ENCODE assay signal across 13 cellular contexts in the genomic region with DNA sequence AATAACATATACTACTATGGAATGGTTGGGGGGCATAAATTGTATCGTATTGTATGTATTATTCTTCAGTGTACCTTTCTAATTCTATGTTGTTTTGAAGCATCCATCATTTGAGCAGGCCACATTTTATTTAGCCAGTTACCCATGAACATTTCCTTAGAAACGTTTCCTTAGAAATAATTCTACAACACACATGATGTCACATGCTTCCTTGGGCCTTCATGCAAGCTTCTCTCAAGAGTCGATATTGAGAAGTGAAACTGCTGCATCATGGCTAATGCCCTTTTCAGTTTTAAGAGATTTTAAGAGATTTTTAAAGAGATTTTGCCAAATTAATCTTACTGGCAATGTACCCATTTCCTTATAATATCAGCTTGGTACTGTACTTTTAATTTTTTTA.
DNase-seq lines count a peak whose midpoint lies in the region; ATAC-seq and TF ChIP-seq lines count a peak whose summit lies in the region.
"Had no signal": no experiment of that assay in that cellular context is flagged by ENCODE, and none has a peak within 500 bp of the region (broad histone marks: within the 10 kb centered on the region; RNA-seq: fewer than 3 reads in every experiment).

No MANE protein-coding gene starts in this region.

- H3K4me1 ChIP-seq in mesendoderm (ENCODE audit: control insufficient read depth, low read depth, low read length) = no peaks in the 10 kb centered on the region
- peaks cover 8% of the 10 kb centered on the region; the same call in 1 of the 2 replicates for H3K4me1 ChIP-seq in SJCRH30
- no peaks in the 10 kb centered on the region for H3K4me1 ChIP-seq in CD8-positive, alpha-beta memory T cell (ENCODE audit: insufficient read depth, low read length)
- H3K4me1 ChIP-seq: ascending aorta had no signal

- H3K79me1 ChIP-seq in mesendoderm (ENCODE audit: low read length) = no peaks in the 10 kb centered on the region

- no peak overlapping the region for H3K27ac Mint-ChIP-seq in CD8-positive, alpha-beta memory T cell
- H3K27ac Mint-ChIP-seq: endodermal cell; T-helper 1 cell treated with Interleukin-12 subunit alpha and Interleukin-12 subunit beta and Interleukin-4 antibody, amounts not matched to agents 30 μg/mL and 1 μg/mL, for 36 hours had no signal

- WGBS in mesendoderm (ENCODE audit: extremely low coverage, insufficient coverage, low lambda C conversion rate) = no CpG with 5 or more reads among the region's 3 CpGs

- no peaks in the 10 kb centered on the region for H3K9me3 Mint-ChIP-seq in CD8-positive, alpha-beta memory T cell

- no peak overlapping the region for H3K56ac ChIP-seq in mesendoderm (ENCODE audit: low read length)

- no peak overlapping the region for H3K23ac ChIP-seq in mesendoderm (ENCODE audit: low read length)

- no peak overlapping the region for H3K4me2 ChIP-seq in mesendoderm (ENCODE audit: low read length)

- H3K27me3 ChIP-seq in mesendoderm (ENCODE audit: insufficient read depth, low read length, poor library complexity) (no peaks in the 10 kb centered on the region), SJCRH30 (no peaks in the 10 kb centered on the region), dorsolateral prefrontal cortex (peaks cover 0 to 7% (median 0%) of the 10 kb centered on the region in 45 donors)
- H3K27me3 ChIP-seq in CD8-positive, alpha-beta memory T cell (ENCODE audit: insufficient read depth, low read length, poor library complexity, severe bottlenecking) = no peaks in the 10 kb centered on the region
- H3K27me3 ChIP-seq: ascending aorta had no signal

- H3K36me3 ChIP-seq in mesendoderm (ENCODE audit: control insufficient read depth, insufficient read depth, low read length) (no peaks in the 10 kb centered on the region), SJCRH30 (no peaks in the 10 kb centered on the region)
- no peaks in the 10 kb centered on the region for H3K36me3 ChIP-seq in CD8-positive, alpha-beta memory T cell (ENCODE audit: insufficient read depth, low read length)
- H3K36me3 ChIP-seq: ascending aorta had no signal

- intact Hi-C loops in dorsolateral prefrontal cortex (cut with DNase I) = no loop called here

- H2BK5ac ChIP-seq in mesendoderm (ENCODE audit: low read length) = no peak overlapping the region

- no peaks in the 10 kb centered on the region for H3K9me3 ChIP-seq in SJCRH30 (replicated peaks)
- no peaks in the 10 kb centered on the region for H3K9me3 ChIP-seq in CD8-positive, alpha-beta memory T cell (ENCODE audit: low read length)
- H3K9me3 ChIP-seq: ascending aorta had no signal

- H2AK5ac ChIP-seq in mesendoderm (ENCODE audit: low read length) = no peak overlapping the region

- no peak overlapping the region for H2BK15ac ChIP-seq in mesendoderm (replicated peaks; ENCODE audit: low read depth)

- CTCF ChIA-PET in CD8-positive, alpha-beta memory T cell (lab: Charles Lee) = no interaction called here

- no peak overlapping the region for H3K18ac ChIP-seq in mesendoderm (ENCODE audit: low read length)

- H4K8ac ChIP-seq in mesendoderm (ENCODE audit: low read depth, low read length) = no peak overlapping the region

- peaks cover 0 to 4% of the 10 kb centered on the region in 2 donors for H3K27me3 Mint-ChIP-seq in CD8-positive, alpha-beta memory T cell

- H3K27ac ChIP-seq in mesendoderm (ENCODE audit: low read depth, low read length) = no peak overlapping the region
- no peak overlapping the region for H3K27ac ChIP-seq in SJCRH30
- no peak overlapping the region for H3K27ac ChIP-seq in CD8-positive, alpha-beta memory T cell (ENCODE audit: low read depth, low read length)
- no peak overlapping the region for H3K27ac ChIP-seq in dorsolateral prefrontal cortex
- H3K27ac ChIP-seq: ascending aorta had no signal

- H2BK120ac ChIP-seq in mesendoderm (ENCODE audit: low read depth, low read length) = no peak overlapping the region

- DNase-seq in GM12865 (ENCODE audit: low read depth) = peak; percentile 88
- peak; percentile 60 for DNase-seq in germinal center (ENCODE audit: low spot score)
- no peak for DNase-seq in mesendoderm
- DNase-seq in SJCRH30 = no peak
- no peak for DNase-seq in CD8-positive, alpha-beta memory T cell
- DNase-seq in dorsolateral prefrontal cortex = no peak
- DNase-seq: C1 segment of cervical spinal cord, endodermal cell, KG1 had no signal

- H3K4ac ChIP-seq in mesendoderm (ENCODE audit: low read depth, low read length) = no peak overlapping the region

- no peaks in the 10 kb centered on the region for H3K36me3 Mint-ChIP-seq in CD8-positive, alpha-beta memory T cell

- peaks cover 0 to 13% (median 0%) of the 10 kb centered on the region in 3 donors for H3K4me1 Mint-ChIP-seq in CD8-positive, alpha-beta memory T cell

- H3K79me2 ChIP-seq in mesendoderm (ENCODE audit: control insufficient read depth, insufficient read depth, low read length) = no peaks in the 10 kb centered on the region

- TF ChIP-seq CTCF in GM12865 (IDR thresholded peaks at IDR 0.05; ENCODE audit: insufficient read depth, low read depth, low read length, missing control alignments) (no peak), dorsolateral prefrontal cortex (IDR thresholded peaks at IDR 0.05 in 54 of 56, conservative IDR thresholded peaks at IDR 0.05 in 2 of 56; ENCODE audit: low read depth in 1 of 56, partially characterized antibody in 56 of 56) (no peak)

- POLR2A ChIA-PET in CD8-positive, alpha-beta memory T cell (lab: Charles Lee) = no interaction called here

- H4K5ac ChIP-seq in mesendoderm (ENCODE audit: low read length) = no peak overlapping the region

- H3K4me3 Mint-ChIP-seq in CD8-positive, alpha-beta memory T cell = no peak overlapping the region
- H3K4me3 Mint-ChIP-seq: endodermal cell; T-helper 1 cell treated with Interleukin-12 subunit alpha and Interleukin-12 subunit beta and Interleukin-4 antibody, amounts not matched to agents 30 μg/mL and 1 μg/mL, for 36 hours had no signal

- no peak overlapping the region for H3K4me3 ChIP-seq in GM12865 (ENCODE audit: low read depth, low read length)
- H3K4me3 ChIP-seq in mesendoderm (ENCODE audit: low read length) = no peak overlapping the region
- H3K4me3 ChIP-seq in SJCRH30 = no peak overlapping the region
- no peak overlapping the region for H3K4me3 ChIP-seq in CD8-positive, alpha-beta memory T cell (ENCODE audit: low read length)
- no peak overlapping the region for H3K4me3 ChIP-seq in dorsolateral prefrontal cortex
- H3K4me3 ChIP-seq: ascending aorta had no signal

- ATAC-seq in GM21576 (IDR thresholded peaks at IDR 0.05; ENCODE audit: unreplicated experiment) = peak; percentile 48
- peak; percentile 44 for ATAC-seq in HG03442 (IDR thresholded peaks at IDR 0.05; ENCODE audit: unreplicated experiment)

- H3K9ac ChIP-seq in mesendoderm (ENCODE audit: low read length) = no peak overlapping the region

Comparison
In these comparisons a context has a peak if more than half of its experiments do, and no peak if none do; other contexts are left out.
1. DNase-seq: peak in GM12865 (single experiment) and germinal center (single experiment); none in mesendoderm (single experiment), SJCRH30 (0 of 2), CD8-positive, alpha-beta memory T cell (0 of 5) and dorsolateral prefrontal cortex (0 of 10).